Comparison of ENCODE assay signal across 23 cellular contexts in genomic region chr3:38371541-38372213, GRCh38. TPM values are rescaled to one million over a fixed set of nuclear protein-coding genes. Genes with fewer than 3 reads are reported as not detected.
DNase-seq lines count a peak whose midpoint lies in the region; ATAC-seq, FAIRE-seq and TF ChIP-seq lines count a peak whose summit lies in the region.
"Had no signal": no experiment of that assay in that cellular context is flagged by ENCODE, and none has a peak within 500 bp of the region (broad histone marks: within the 10 kb centered on the region; RNA-seq: fewer than 3 reads in every experiment).

No MANE protein-coding gene starts in this region.

- H3K36me3 ChIP-seq in bronchial epithelial cell (ENCODE audit: control insufficient read depth, insufficient read depth, low read length) (peaks cover 1% of the 10 kb centered on the region), SJCRH30 (no peaks in the 10 kb centered on the region)
- H3K36me3 ChIP-seq: BE2C had no signal

- H3K27ac ChIP-seq in RWPE1 (peak overlapping the region; percentile 36; the same call in 1 of the 2 replicates), foreskin keratinocyte (no peak overlapping the region), SJCRH30 (no peak overlapping the region)

- H3K4me3 ChIP-seq in bronchial epithelial cell (ENCODE audit: low read depth, low read length) (no peak overlapping the region), SJCRH30 (no peak overlapping the region)
- H3K4me3 ChIP-seq: GM23338 had no signal

- POLR2A ChIA-PET in RWPE1 (lab: Yijun Ruan, JAX; ENCODE audit: low non-redundant PET) = no interaction called here

- ATAC-seq in foreskin keratinocyte (no peak), GM19328 (IDR thresholded peaks at IDR 0.05; ENCODE audit: unreplicated experiment) (no peak)
- ATAC-seq: GM23338 had no signal

- H3K4me1 ChIP-seq in foreskin keratinocyte (no peaks in the 10 kb centered on the region), SJCRH30 (no peaks in the 10 kb centered on the region)
- H3K4me1 ChIP-seq: BE2C had no signal

- DNase-seq in RWPE1 (ENCODE audit: low spot score) (no peak), bronchial epithelial cell (ENCODE audit: low read depth) (peak; percentile 92), foreskin keratinocyte (peak; percentile 61 to 70), myocyte (ENCODE audit: low read depth) (peak; percentile 13), SJCRH30 (no peak), NCI-H2029 (lab: John Stamatoyannopoulos, UW) (no peak)
- DNase-seq: BE2C; C1 segment of cervical spinal cord; CD4-positive, CD25-positive, alpha-beta regulatory T cell; CD8-positive, alpha-beta memory T cell; COR-L47; DMS 273 treated with DMSO at 0.1 percent for 48 hours; DMS53; DND-41; EL; HCEC 1CT; IMR-90 had no signal

- no peaks in the 10 kb centered on the region for H3K27me3 ChIP-seq in bronchial epithelial cell (ENCODE audit: control insufficient read depth, insufficient read depth, low read length)
- no peaks in the 10 kb centered on the region for H3K27me3 ChIP-seq in foreskin keratinocyte
- no peaks in the 10 kb centered on the region for H3K27me3 ChIP-seq in SJCRH30
- H3K27me3 ChIP-seq: BE2C had no signal

- FAIRE-seq in bronchial epithelial cell (lab: Jason Lieb, UNC) = peak; percentile 43
- FAIRE-seq: GM12891, GM19239, H54, HTR-8/SVneo had no signal

- CTCF ChIA-PET in RWPE1 (lab: Yijun Ruan, JAX) = no interaction called here

- no peaks in the 10 kb centered on the region for H3K9me3 ChIP-seq in SJCRH30 (replicated peaks)
- H3K9me3 ChIP-seq: BE2C had no signal

- TF ChIP-seq CTCF in RWPE1 (conservative IDR thresholded peaks at IDR 0.05; ENCODE audit: low read depth) (no peak), bronchial epithelial cell (IDR thresholded peaks at IDR 0.05; ENCODE audit: insufficient read depth, low read length, severe bottlenecking) (no peak), foreskin keratinocyte (conservative IDR thresholded peaks at IDR 0.05) (no peak)

RNA-seq across cellular contexts. Expression of gene XYLB, which starts 25.1 kb away (rescaled TPM):
- total RNA-seq in bronchial epithelial cell (1.5 and 2.1 TPM in 2 replicates), foreskin keratinocyte (3.3 and 4.2 TPM in 2 replicates), myocyte (1.5 and 1.9 TPM in 2 replicates)
- 2.3 and 2.4 TPM in 2 replicates for polyA plus RNA-seq in foreskin keratinocyte
- polyA plus RNA-seq in myocyte (2012) = 2.4 TPM
- total RNA-seq in SJCRH30 (2014; rRNA removed; shearing (Covaris generic)) = 2.7 and 2.8 TPM in 2 replicates

Comparison
In these comparisons a context has a peak if more than half of its experiments do, and no peak if none do; other contexts are left out.
1. DNase-seq: peak in bronchial epithelial cell (single experiment), foreskin keratinocyte (2 of 2) and myocyte (single experiment); none in RWPE1 (single experiment), SJCRH30 (0 of 2) and NCI-H2029 (single experiment).